ENCODE assay signal across 11 cellular contexts in the genomic region with DNA sequence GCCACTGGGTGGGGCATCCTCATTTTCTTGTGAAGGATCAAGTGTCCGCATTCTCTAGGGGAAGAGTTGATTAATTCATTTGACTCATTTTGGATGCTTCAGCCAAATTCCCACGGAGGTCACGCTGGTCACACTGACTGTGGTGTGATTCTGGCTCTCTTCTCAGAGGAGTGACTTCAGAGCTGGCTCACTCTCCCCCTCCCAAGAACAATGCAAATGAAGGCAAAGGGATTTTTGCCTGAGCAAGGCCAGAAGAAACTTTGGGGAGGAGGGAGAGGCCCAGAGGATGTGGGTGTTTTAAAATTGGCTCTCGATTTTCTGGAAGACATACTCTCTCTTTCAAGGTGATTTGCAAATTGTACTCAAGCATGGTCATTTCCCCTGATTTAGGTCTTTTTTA. TPM values are rescaled to one million over a fixed set of nuclear protein-coding genes. Genes with fewer than 3 reads are reported as not detected.
A peak's percentile ranks its signal among the peaks of the same experiment; 100 is the strongest.
DNase-seq lines count a peak whose midpoint lies in the region; ATAC-seq and TF ChIP-seq lines count a peak whose summit lies in the region.
"Had no signal": no experiment of that assay in that cellular context is flagged by ENCODE, and none has a peak within 500 bp of the region (broad histone marks: within the 10 kb centered on the region; RNA-seq: fewer than 3 reads in every experiment).

No MANE protein-coding gene starts in this region.

- POLR2A ChIA-PET in CD4-positive, alpha-beta memory T cell (lab: Charles Lee; ENCODE audit: partially characterized antibody) = no interaction called here

- peaks cover 9% of the 10 kb centered on the region for H3K27me3 Mint-ChIP-seq in stimulated activated naive CD8-positive, alpha-beta T cell treated with anti-CD3 and anti-CD28 coated beads, Interleukin-15, Interleukin-2, amounts not matched to agents 100 ng/mL and 50 ng/mL, for 24 hours
- H3K27me3 Mint-ChIP-seq in stimulated activated naive CD8-positive, alpha-beta T cell treated with anti-CD3 and anti-CD28 coated beads, Interleukin-15, amount 100 ng/mL, for 72 hours = no peaks in the 10 kb centered on the region
- peaks cover 0 to 13% of the 10 kb centered on the region in 2 donors for H3K27me3 Mint-ChIP-seq in CD4-positive, alpha-beta memory T cell

- H3K27ac Mint-ChIP-seq in stimulated activated naive CD8-positive, alpha-beta T cell treated with anti-CD3 and anti-CD28 coated beads, Interleukin-15, Interleukin-2, amounts not matched to agents 100 ng/mL and 50 ng/mL, for 24 hours = peak overlapping the region; percentile 48
- peak overlapping the region in 1 of 2 donors; percentile 0 for H3K27ac Mint-ChIP-seq in stimulated activated naive CD8-positive, alpha-beta T cell treated with anti-CD3 and anti-CD28 coated beads, Interleukin-15, amount 100 ng/mL, for 72 hours
- no peak overlapping the region for H3K27ac Mint-ChIP-seq in CD4-positive, alpha-beta memory T cell
- H3K27ac Mint-ChIP-seq: B cell; natural killer cell treated with Interleukin-12 subunit alpha and Interleukin-12 subunit beta and Interleukin-15 and Interleukin-18, amount 100 ng/mL, for 72 hours had no signal

- H3K9me3 ChIP-seq in CD4-positive, alpha-beta memory T cell (ENCODE audit: control insufficient read depth in 1 of 2, low read length in 2 of 2) = no peaks in the 10 kb centered on the region

- no peak overlapping the region for H3K4me3 ChIP-seq in fibroblast of pulmonary artery (replicated peaks; ENCODE audit: low read depth, low read length)
- H3K4me3 ChIP-seq in CD4-positive, alpha-beta memory T cell (ENCODE audit: low read length in 2 of 2) = no peak overlapping the region

- H3K27ac ChIP-seq in CD4-positive, alpha-beta memory T cell (ENCODE audit: low read depth, low read length) = no peak overlapping the region

- H3K36me3 Mint-ChIP-seq in stimulated activated naive CD8-positive, alpha-beta T cell treated with anti-CD3 and anti-CD28 coated beads, Interleukin-15, Interleukin-2, amounts not matched to agents 100 ng/mL and 50 ng/mL, for 24 hours (ENCODE audit: low read depth) = no peaks in the 10 kb centered on the region
- H3K36me3 Mint-ChIP-seq in CD4-positive, alpha-beta memory T cell = no peaks in the 10 kb centered on the region
- H3K36me3 Mint-ChIP-seq: natural killer cell treated with Interleukin-12 subunit alpha and Interleukin-12 subunit beta and Interleukin-15 and Interleukin-18, amount 100 ng/mL, for 72 hours had no signal

- no peak for DNase-seq in stimulated activated naive CD8-positive, alpha-beta T cell treated with anti-CD3 and anti-CD28 coated beads, Interleukin-15, amount 100 ng/mL, for 72 hours
- DNase-seq in HS-5 (ENCODE audit: low read depth) (peak; percentile 77), fibroblast of pulmonary artery (ENCODE audit: low read depth) (peak; percentile 78), activated T-cell treated with anti-CD3 and anti-CD28 coated beads for 4 hours (no peak), NCI-H2107 treated with DMSO at 0.1 percent for 48 hours (lab: John Stamatoyannopoulos, UW; ENCODE audit: unreplicated experiment) (no peak)
- no peak for DNase-seq in CD4-positive, alpha-beta memory T cell
- DNase-seq: NCI-H1092 treated with DMSO at 0.1 percent for 48 hours had no signal

- TF ChIP-seq CTCF in fibroblast of pulmonary artery (IDR thresholded peaks at IDR 0.05; ENCODE audit: low read length, missing control alignments) = peak; percentile 9

- H3K4me1 Mint-ChIP-seq in stimulated activated naive CD8-positive, alpha-beta T cell treated with anti-CD3 and anti-CD28 coated beads, Interleukin-15, Interleukin-2, amounts not matched to agents 100 ng/mL and 50 ng/mL, for 24 hours (ENCODE audit: low read depth) = peaks cover 7% of the 10 kb centered on the region
- H3K4me1 Mint-ChIP-seq in stimulated activated naive CD8-positive, alpha-beta T cell treated with anti-CD3 and anti-CD28 coated beads, Interleukin-15, amount 100 ng/mL, for 72 hours = no peaks in the 10 kb centered on the region
- no peaks in the 10 kb centered on the region for H3K4me1 Mint-ChIP-seq in CD4-positive, alpha-beta memory T cell

- no peaks in the 10 kb centered on the region for H3K36me3 ChIP-seq in CD4-positive, alpha-beta memory T cell (ENCODE audit: insufficient read depth, low read length)

- ATAC-seq in stimulated activated naive CD8-positive, alpha-beta T cell treated with anti-CD3 and anti-CD28 coated beads, Interleukin-15, amount 100 ng/mL, for 72 hours = no peak
- ATAC-seq in HG03354 (IDR thresholded peaks at IDR 0.05; ENCODE audit: poor library complexity, severe bottlenecking, unreplicated experiment) = no peak
- ATAC-seq: natural killer cell treated with Interleukin-12 subunit alpha and Interleukin-12 subunit beta and Interleukin-15 and Interleukin-18, amount 100 ng/mL, for 72 hours had no signal

- no peaks in the 10 kb centered on the region for H3K9me3 Mint-ChIP-seq in stimulated activated naive CD8-positive, alpha-beta T cell treated with anti-CD3 and anti-CD28 coated beads, Interleukin-15, Interleukin-2, amounts not matched to agents 100 ng/mL and 50 ng/mL, for 24 hours
- no peaks in the 10 kb centered on the region for H3K9me3 Mint-ChIP-seq in stimulated activated naive CD8-positive, alpha-beta T cell treated with anti-CD3 and anti-CD28 coated beads, Interleukin-15, amount 100 ng/mL, for 72 hours
- no peaks in the 10 kb centered on the region for H3K9me3 Mint-ChIP-seq in CD4-positive, alpha-beta memory T cell
- H3K9me3 Mint-ChIP-seq: natural killer cell treated with Interleukin-12 subunit alpha and Interleukin-12 subunit beta and Interleukin-15 and Interleukin-18, amount 100 ng/mL, for 72 hours had no signal

- intact Hi-C loops in CD4-positive, alpha-beta memory T cell (cut with micrococcal nuclease) = no loop called here

- CTCF ChIA-PET in CD4-positive, alpha-beta memory T cell (lab: Charles Lee; ENCODE audit: partially characterized antibody) = no interaction called here

- H3K4me1 ChIP-seq in CD4-positive, alpha-beta memory T cell (ENCODE audit: insufficient read depth, low read length) = no peaks in the 10 kb centered on the region

- H3K4me3 Mint-ChIP-seq in stimulated activated naive CD8-positive, alpha-beta T cell treated with anti-CD3 and anti-CD28 coated beads, Interleukin-15, Interleukin-2, amounts not matched to agents 100 ng/mL and 50 ng/mL, for 24 hours = no peak overlapping the region
- no peak overlapping the region for H3K4me3 Mint-ChIP-seq in stimulated activated naive CD8-positive, alpha-beta T cell treated with anti-CD3 and anti-CD28 coated beads, Interleukin-15, amount 100 ng/mL, for 72 hours
- no peak overlapping the region for H3K4me3 Mint-ChIP-seq in CD4-positive, alpha-beta memory T cell
- H3K4me3 Mint-ChIP-seq: B cell; natural killer cell treated with Interleukin-12 subunit alpha and Interleukin-12 subunit beta and Interleukin-15 and Interleukin-18, amount 100 ng/mL, for 72 hours had no signal

- no peaks in the 10 kb centered on the region for H3K27me3 ChIP-seq in CD4-positive, alpha-beta memory T cell (ENCODE audit: insufficient read depth, low read length)

RNA-seq across cellular contexts. Expression of gene LMO2, which starts 51.1 kb away (rescaled TPM):
- under 1 TPM; 0.47 to 0.58 TPM for total RNA-seq in CD4-positive, alpha-beta memory T cell
- under 1 TPM in 1 of 2 donors, not detected in 1; 0.16 TPM for polyA plus RNA-seq in CD4-positive, alpha-beta memory T cell
- total RNA-seq: natural killer cell treated with Interleukin-12 subunit alpha and Interleukin-12 subunit beta and Interleukin-15 and Interleukin-18, amount 100 ng/mL, for 72 hours had no signal

Comparison
In these comparisons a context has a peak if more than half of its experiments do, and no peak if none do; other contexts are left out.
1. DNase-seq: peak in HS-5 (single experiment) and fibroblast of pulmonary artery (single experiment); none in stimulated activated naive CD8-positive, alpha-beta T cell treated with anti-CD3 and anti-CD28 coated beads, Interleukin-15, amount 100 ng/mL, for 72 hours (0 of 2), activated T-cell treated with anti-CD3 and anti-CD28 coated beads for 4 hours (single experiment), NCI-H2107 treated with DMSO at 0.1 percent for 48 hours (single experiment) and CD4-positive, alpha-beta memory T cell (0 of 5).